ENCODE assay signal across 15 cellular contexts in genomic region chr9:35069020-35069419, GRCh38. TPM values are rescaled to one million over a fixed set of nuclear protein-coding genes. Genes with fewer than 3 reads are reported as not detected.
DNase-seq lines count a peak whose midpoint lies in the region; ATAC-seq, FAIRE-seq and TF ChIP-seq lines count a peak whose summit lies in the region.
"Had no signal": no experiment of that assay in that cellular context is flagged by ENCODE, and none has a peak within 500 bp of the region (broad histone marks: within the 10 kb centered on the region; RNA-seq: fewer than 3 reads in every experiment).

No MANE protein-coding gene starts in this region.

- H3K4me1 ChIP-seq in HepG2 (ENCODE audit: insufficient read depth, low read length), result peaks cover 37% of the 10 kb centered on the region
- H3K4me1 ChIP-seq in right lobe of liver, result peaks cover 0 to 33% (median 12%) of the 10 kb centered on the region in 4 donors
- peaks cover 9% of the 10 kb centered on the region for H3K4me1 ChIP-seq in mesenchymal stem cell (ENCODE audit: control insufficient read depth, insufficient read depth, low read depth, low read length)

- H3K4me2 ChIP-seq in HepG2 (ENCODE audit: low read depth, low read length), result peak overlapping the region; percentile 55
- H3K4me2 ChIP-seq in mesenchymal stem cell (ENCODE audit: low read length, poor library complexity, severe bottlenecking), result peak overlapping the region; percentile 40

- peaks cover 83% of the 10 kb centered on the region for H3K36me3 Mint-ChIP-seq in activated T-helper 2 cell treated with anti-CD3 and anti-CD28 coated beads, Interferon-gamma antibody, Interleukin-2, Interleukin-4, amounts not matched to agents 10 μg/mL and 5 μg/mL and 100 μg/mL, durations not matched to agents 14 hours and 24 hours and 36 hours (ENCODE audit: low read depth)

- CTCF ChIA-PET in HepG2 (lab: Yijun Ruan, JAX; ENCODE audit: low intra/inter-chr PET ratio, low total read pairs), result no interaction called here

- H3K27ac ChIP-seq in HepG2 (ENCODE audit: extremely low read length, insufficient read depth, low read length), result no peak overlapping the region
- H3K27ac ChIP-seq in right lobe of liver, result no peak overlapping the region
- H3K27ac ChIP-seq in mesenchymal stem cell (ENCODE audit: low read length, poor library complexity, severe bottlenecking), result no peak overlapping the region
- H3K27ac ChIP-seq in WERI-Rb-1, result no peak overlapping the region
- H3K27ac ChIP-seq: C4-2B, RWPE1 had no signal

- no peak overlapping the region for H2BK5ac ChIP-seq in mesenchymal stem cell (ENCODE audit: low read depth, low read length, poor library complexity, severe bottlenecking)

- H3K14ac ChIP-seq in mesenchymal stem cell (ENCODE audit: low read length in 2 of 2), result no peak overlapping the region

- POLR2A ChIA-PET in HepG2 (lab: Yijun Ruan, JAX), result interaction anchor here (0.7 to 3.2 kb wide), 2 partner anchors 9 to 11 kb away, joined by 3 to 23 read pairs; partner anchors contain the start of gene FANCG

- no peak overlapping the region for H3K27ac Mint-ChIP-seq in activated T-helper 2 cell treated with anti-CD3 and anti-CD28 coated beads, Interferon-gamma antibody, Interleukin-2, Interleukin-4, amounts not matched to agents 10 μg/mL and 5 μg/mL and 100 μg/mL, durations not matched to agents 14 hours and 24 hours and 36 hours

- H3K27me3 Mint-ChIP-seq in activated T-helper 2 cell treated with anti-CD3 and anti-CD28 coated beads, Interferon-gamma antibody, Interleukin-2, Interleukin-4, amounts not matched to agents 10 μg/mL and 5 μg/mL and 100 μg/mL, durations not matched to agents 14 hours and 24 hours and 36 hours (ENCODE audit: low read depth), result no peaks in the 10 kb centered on the region

- H3K18ac ChIP-seq in mesenchymal stem cell (ENCODE audit: low read depth in 1 of 2, low read length in 2 of 2), result no peak overlapping the region

- H3K4me3 Mint-ChIP-seq in activated T-helper 2 cell treated with anti-CD3 and anti-CD28 coated beads, Interferon-gamma antibody, Interleukin-2, Interleukin-4, amounts not matched to agents 10 μg/mL and 5 μg/mL and 100 μg/mL, durations not matched to agents 14 hours and 24 hours and 36 hours (ENCODE audit: low read depth), result peak overlapping the region; percentile 15

- peaks cover 25 to 51% of the 10 kb centered on the region in 2 experiments for H3K36me3 ChIP-seq in HepG2 (replicated peaks in 1 of 2; ENCODE audit: control insufficient read depth in 1 of 2, insufficient read depth in 2 of 2, low read length in 2 of 2)
- H3K36me3 ChIP-seq in right lobe of liver, result peaks cover 5 to 52% (median 34%) of the 10 kb centered on the region in 4 donors
- H3K36me3 ChIP-seq in mesenchymal stem cell (ENCODE audit: control insufficient read depth in 1 of 2, insufficient read depth in 2 of 2, low read depth in 1 of 2, low read length in 2 of 2), result peaks cover 46 to 57% of the 10 kb centered on the region in 2 experiments
- H3K36me3 ChIP-seq in WERI-Rb-1, result peaks cover 81% of the 10 kb centered on the region

- WGBS in HepG2 (ENCODE audit: low lambda C conversion rate), result 89% methylated on average over 4 of the region's 4 CpGs
- WGBS in right lobe of liver (ENCODE audit: insufficient coverage, low coverage, low lambda C conversion rate, missing lambda C conversion rate), result 60% methylated on average over 4 of the region's 4 CpGs
- WGBS in mesenchymal stem cell, result 95% methylated on average over 3 of the region's 4 CpGs

- TF ChIP-seq EP300 in HepG2 (IDR thresholded peaks at IDR 0.05; ENCODE audit: low read depth in 2 of 2, low read length in 2 of 2) (no peak), HepG2 (CRISPR knock-in tag; IDR thresholded peaks at IDR 0.05; ENCODE audit: borderline replicate concordance) (no peak)

- H3K4ac ChIP-seq in mesenchymal stem cell (ENCODE audit: low read depth in 1 of 2, low read length in 2 of 2), result no peak overlapping the region

- H3K9ac ChIP-seq in HepG2 (ENCODE audit: insufficient read depth, low read depth, low read length) (no peak overlapping the region), mesenchymal stem cell (ENCODE audit: low read length) (no peak overlapping the region)

- intact Hi-C loops in HepG2 (cut with micrococcal nuclease; ENCODE audit: unreplicated experiment) (no loop called here), right lobe of liver (cut with DNase I) (no loop called here)
- intact Hi-C loops in activated T-helper 2 cell treated with anti-CD3 and anti-CD28 coated beads, Interferon-gamma antibody, Interleukin-2, Interleukin-4, amounts not matched to agents 10 μg/mL and 5 μg/mL and 100 μg/mL, durations not matched to agents 14 hours and 24 hours and 36 hours (cut with micrococcal nuclease), result no loop called here

- H2AFZ ChIP-seq in HepG2 (ENCODE audit: low read length), result no peak overlapping the region
- no peak overlapping the region for H2AFZ ChIP-seq in mesenchymal stem cell (ENCODE audit: low read depth, low read length)

- no peak overlapping the region for H4K91ac ChIP-seq in mesenchymal stem cell (ENCODE audit: low read length)

- peaks cover 40% of the 10 kb centered on the region for H3K4me1 Mint-ChIP-seq in activated T-helper 2 cell treated with anti-CD3 and anti-CD28 coated beads, Interferon-gamma antibody, Interleukin-2, Interleukin-4, amounts not matched to agents 10 μg/mL and 5 μg/mL and 100 μg/mL, durations not matched to agents 14 hours and 24 hours and 36 hours (ENCODE audit: low read depth)

- H4K8ac ChIP-seq in mesenchymal stem cell (ENCODE audit: low read length), result no peak overlapping the region

- no TSS peak for BruUV-seq in HepG2 (replicated peaks; lab: Mats Ljungman, UMichigan)

- H3K27me3 ChIP-seq in HepG2 (ENCODE audit: control insufficient read depth in 1 of 2, insufficient read depth in 2 of 2, low read length in 2 of 2), result no peaks in the 10 kb centered on the region; a peak in 1 of 5 replicates
- H3K27me3 ChIP-seq in right lobe of liver, result no peaks in the 10 kb centered on the region
- H3K27me3 ChIP-seq in mesenchymal stem cell (ENCODE audit: control insufficient read depth in 1 of 2, insufficient read depth in 1 of 2, low read length in 2 of 2), result no peaks in the 10 kb centered on the region
- H3K27me3 ChIP-seq in WERI-Rb-1 (ENCODE audit: insufficient read depth, low read depth, severe bottlenecking), result no peaks in the 10 kb centered on the region

- ATAC-seq in HepG2, result no peak
- ATAC-seq in right lobe of liver, result no peak
- no peak for ATAC-seq in HG02759 (IDR thresholded peaks at IDR 0.05; ENCODE audit: unreplicated experiment)
- ATAC-seq in activated CD4-positive, CD25-positive, alpha-beta regulatory T cell treated with anti-CD3 and anti-CD28 coated beads, Interleukin-2, amount 50 U/mL, for 24 hours, result no peak

- no peaks in the 10 kb centered on the region for H3K9me3 Mint-ChIP-seq in activated T-helper 2 cell treated with anti-CD3 and anti-CD28 coated beads, Interferon-gamma antibody, Interleukin-2, Interleukin-4, amounts not matched to agents 10 μg/mL and 5 μg/mL and 100 μg/mL, durations not matched to agents 14 hours and 24 hours and 36 hours

- in situ Hi-C loops in HepG2 (cut with HindIII; ENCODE audit: extremely low pct_ligation_motif_present, low pct_unique_long_range_greater_than_20kb), result no loop called here

- H3K9me3 ChIP-seq in HepG2 (ENCODE audit: low read length) (no peaks in the 10 kb centered on the region), right lobe of liver (no peaks in the 10 kb centered on the region), mesenchymal stem cell (ENCODE audit: control insufficient read depth, low read length) (no peaks in the 10 kb centered on the region), WERI-Rb-1 (ENCODE audit: severe bottlenecking) (no peaks in the 10 kb centered on the region)

- FAIRE-seq in HepG2 (lab: Jason Lieb, UNC), result no peak
- FAIRE-seq in HTR-8/SVneo (lab: Jason Lieb, UNC), result no peak

- peaks cover 53% of the 10 kb centered on the region for H3K79me2 ChIP-seq in HepG2 (ENCODE audit: insufficient read depth, low read length)

- H2AK5ac ChIP-seq in mesenchymal stem cell (ENCODE audit: low read length, severe bottlenecking), result no peak overlapping the region

- peak in 1 of 2 experiments; percentile 61; a peak in 2 of 4 replicates for TF ChIP-seq POLR2A in HepG2 (IDR thresholded peaks at IDR 0.05; ENCODE audit: insufficient read depth in 1 of 2, low read depth in 2 of 2, low read length in 2 of 2)
- TF ChIP-seq POLR2A in right lobe of liver (IDR thresholded peaks at IDR 0.05), result no peak

- peaks cover 14% of the 10 kb centered on the region for H3K79me1 ChIP-seq in mesenchymal stem cell (replicated peaks; ENCODE audit: low read length, poor library complexity, severe bottlenecking)

- H2BK12ac ChIP-seq in mesenchymal stem cell (ENCODE audit: low read length in 2 of 2), result no peak overlapping the region

- TF ChIP-seq CTCF in HepG2 (CRISPR knock-in tag; IDR thresholded peaks at IDR 0.05) (no peak), right lobe of liver (IDR thresholded peaks at IDR 0.05) (no peak), WERI-Rb-1 (IDR thresholded peaks at IDR 0.05; ENCODE audit: low read depth, low read length) (no peak)

- H4K20me1 ChIP-seq in HepG2 (ENCODE audit: insufficient read depth, low read length), result peaks cover 41% of the 10 kb centered on the region

- H3K4me3 ChIP-seq in HepG2 (replicated peaks in 1 of 3; ENCODE audit: insufficient read depth in 1 of 3, low read depth in 2 of 3, low read length in 3 of 3) (no peak overlapping the region; a peak in 1 of 6 replicates), right lobe of liver (no peak overlapping the region), mesenchymal stem cell (ENCODE audit: insufficient read depth in 1 of 2, low read depth in 1 of 2, low read length in 2 of 2) (peak overlapping the region in 1 of 2 experiments; percentile 96), WERI-Rb-1 (ENCODE audit: low read depth, low read length) (no peak overlapping the region)

- TF ChIP-seq RAD21 in HepG2 (CRISPR knock-in tag; IDR thresholded peaks at IDR 0.05), result no peak

- no peak overlapping the region for H2BK15ac ChIP-seq in mesenchymal stem cell (ENCODE audit: low read depth, poor library complexity, severe bottlenecking)

- H2BK120ac ChIP-seq in mesenchymal stem cell (ENCODE audit: low read depth, low read length), result no peak overlapping the region

- DNase-seq in HepG2 (ENCODE audit: low spot score) (no peak), right lobe of liver (no peak), mesenchymal stem cell (no peak), WERI-Rb-1 (no peak), HTR-8/SVneo (ENCODE audit: insufficient read length, low spot score) (no peak)
- DNase-seq in activated T-helper 2 cell treated with anti-CD3 and anti-CD28 coated beads, Interferon-gamma antibody, Interleukin-2, Interleukin-4, amounts not matched to agents 10 μg/mL and 5 μg/mL and 100 μg/mL, durations not matched to agents 14 hours and 24 hours and 36 hours (ENCODE audit: low spot score), result no peak
- DNase-seq: activated CD4-positive, CD25-positive, alpha-beta regulatory T cell treated with anti-CD3 and anti-CD28 coated beads, Interleukin-2, amount 50 U/mL, for 72 hours; aorta; HCEC 1CT; Karpas-422; NCI-H2171 treated with DMSO at 0.1 percent for 48 hours had no signal

- H3K23ac ChIP-seq in mesenchymal stem cell (ENCODE audit: low read length in 2 of 2), result no peak overlapping the region

RNA-seq across cellular contexts. Expression of gene VCP, which starts 3.4 kb away (rescaled TPM):
- total RNA-seq in HepG2 (2016; rRNA removed; fragmentation: Illumina TruSeq; extraction: Trizol) (391 and 406 TPM in 2 replicates), right lobe of liver (100 to 1,000 TPM; 108 to 159 (median 138) TPM)
- total RNA-seq in HepG2 (2016; cell fraction: cytosol; rRNA removed; fragmentation: Illumina TruSeq; extraction: Trizol; ENCODE audit: low read depth), result 18.6 and 21.7 TPM in 2 replicates
- total RNA-seq in HepG2 (2016; cell fraction: insoluble cytoplasmic fraction; rRNA removed; fragmentation: Illumina TruSeq; extraction: Trizol), result 376 and 380 TPM in 2 replicates
- total RNA-seq in HepG2 (2016; cell fraction: membrane; rRNA removed; fragmentation: Illumina TruSeq; extraction: Trizol), result 43.0 and 49.6 TPM in 2 replicates
- 244 and 245 TPM in 2 replicates for total RNA-seq in HepG2 (2016; cell fraction: nucleus; rRNA removed; fragmentation: Illumina TruSeq; extraction: Trizol)
- 143 and 166 TPM in 2 replicates for polyA plus RNA-seq in HepG2 (2011; rRNA removed)
- polyA plus RNA-seq in HepG2 (2011; cell fraction: cytosol; rRNA removed), result 151 and 155 TPM in 2 replicates
- polyA plus RNA-seq in HepG2 (2011; cell fraction: nucleus; rRNA removed), result 129 and 137 TPM in 2 replicates
- 146 and 152 TPM in 2 replicates for polyA plus RNA-seq in HepG2 (2012)
- polyA plus RNA-seq in HepG2 (2016; cell fraction: cytosol; fragmentation: Illumina TruSeq; extraction: Trizol; ENCODE audit: low read depth), result 10.7 and 12.6 TPM in 2 replicates
- 291 and 344 TPM in 2 replicates for polyA plus RNA-seq in HepG2 (2016; cell fraction: insoluble cytoplasmic fraction; fragmentation: Illumina TruSeq; extraction: Trizol; ENCODE audit: low read depth)
- 15.8 and 22.5 TPM in 2 replicates for polyA plus RNA-seq in HepG2 (2016; cell fraction: membrane; fragmentation: Illumina TruSeq; extraction: Trizol; ENCODE audit: low read depth)
- 266 and 278 TPM in 2 replicates for polyA plus RNA-seq in HepG2 (2016; cell fraction: nucleus; fragmentation: Illumina TruSeq; extraction: Trizol; ENCODE audit: insufficient read depth, low read depth)
- polyA minus RNA-seq in HepG2 (2011; rRNA and poly(A)+ RNA removed; ENCODE audit: low replicate concordance), result 446 and 616 TPM in 2 replicates
- polyA minus RNA-seq in HepG2 (2011; cell fraction: cytosol; rRNA and poly(A)+ RNA removed), result 189 and 210 TPM in 2 replicates
- 248 and 250 TPM in 2 replicates for polyA minus RNA-seq in HepG2 (2011; cell fraction: nucleus; rRNA and poly(A)+ RNA removed)
- total RNA-seq in activated T-helper 2 cell treated with anti-CD3 and anti-CD28 coated beads, Interferon-gamma antibody, Interleukin-2, Interleukin-4, amounts not matched to agents 10 μg/mL and 5 μg/mL and 100 μg/mL, durations not matched to agents 14 hours and 24 hours and 36 hours, result 361 and 366 TPM in 2 replicates
- 135 TPM for polyA plus RNA-seq in mesenchymal stem cell (2013, experiment 1 of 2)
- 128 TPM for polyA plus RNA-seq in mesenchymal stem cell (2013, experiment 2 of 2)

RNA-seq across cellular contexts. Expression of gene FANCG, which starts 10.7 kb away (rescaled TPM):
- total RNA-seq in HepG2 (2016; rRNA removed; fragmentation: Illumina TruSeq; extraction: Trizol) (43.3 and 45.1 TPM in 2 replicates), right lobe of liver (1 to 10 TPM; 2.9 to 7.1 (median 4.2) TPM)
- total RNA-seq in HepG2 (2016; cell fraction: cytosol; rRNA removed; fragmentation: Illumina TruSeq; extraction: Trizol; ENCODE audit: low read depth), result 22.3 and 24.9 TPM in 2 replicates
- 38.9 and 46.7 TPM in 2 replicates for total RNA-seq in HepG2 (2016; cell fraction: insoluble cytoplasmic fraction; rRNA removed; fragmentation: Illumina TruSeq; extraction: Trizol)
- total RNA-seq in HepG2 (2016; cell fraction: membrane; rRNA removed; fragmentation: Illumina TruSeq; extraction: Trizol), result 30.7 and 36.4 TPM in 2 replicates
- 49.6 and 53.6 TPM in 2 replicates for total RNA-seq in HepG2 (2016; cell fraction: nucleus; rRNA removed; fragmentation: Illumina TruSeq; extraction: Trizol)
- 10.8 and 14.4 TPM in 2 replicates for polyA plus RNA-seq in HepG2 (2011; rRNA removed)
- polyA plus RNA-seq in HepG2 (2011; cell fraction: cytosol; rRNA removed), result 4.4 and 6.9 TPM in 2 replicates
- 51.4 and 75.5 TPM in 2 replicates for polyA plus RNA-seq in HepG2 (2011; cell fraction: nucleus; rRNA removed)
- 7.3 and 17.1 TPM in 2 replicates for polyA plus RNA-seq in HepG2 (2012)
- 11.9 and 12.4 TPM in 2 replicates for polyA plus RNA-seq in HepG2 (2016; cell fraction: cytosol; fragmentation: Illumina TruSeq; extraction: Trizol; ENCODE audit: low read depth)
- polyA plus RNA-seq in HepG2 (2016; cell fraction: insoluble cytoplasmic fraction; fragmentation: Illumina TruSeq; extraction: Trizol; ENCODE audit: low read depth), result 28.3 and 28.9 TPM in 2 replicates
- 21.2 and 24.3 TPM in 2 replicates for polyA plus RNA-seq in HepG2 (2016; cell fraction: membrane; fragmentation: Illumina TruSeq; extraction: Trizol; ENCODE audit: low read depth)
- 96.3 and 105 TPM in 2 replicates for polyA plus RNA-seq in HepG2 (2016; cell fraction: nucleus; fragmentation: Illumina TruSeq; extraction: Trizol; ENCODE audit: insufficient read depth, low read depth)
- 22.2 and 87.0 TPM in 2 replicates for polyA minus RNA-seq in HepG2 (2011; rRNA and poly(A)+ RNA removed; ENCODE audit: low replicate concordance)
- 4.6 and 5.9 TPM in 2 replicates for polyA minus RNA-seq in HepG2 (2011; cell fraction: cytosol; rRNA and poly(A)+ RNA removed)
- polyA minus RNA-seq in HepG2 (2011; cell fraction: nucleus; rRNA and poly(A)+ RNA removed), result 32.1 and 37.9 TPM in 2 replicates
- total RNA-seq in activated T-helper 2 cell treated with anti-CD3 and anti-CD28 coated beads, Interferon-gamma antibody, Interleukin-2, Interleukin-4, amounts not matched to agents 10 μg/mL and 5 μg/mL and 100 μg/mL, durations not matched to agents 14 hours and 24 hours and 36 hours, result 102 and 107 TPM in 2 replicates
- polyA plus RNA-seq in mesenchymal stem cell (2013, experiment 1 of 2), result 5.8 TPM
- polyA plus RNA-seq in mesenchymal stem cell (2013, experiment 2 of 2), result 6.7 TPM

RNA-seq across cellular contexts. Expression of gene PIGO, which starts 27.4 kb away (rescaled TPM):
- total RNA-seq in HepG2 (2016; rRNA removed; fragmentation: Illumina TruSeq; extraction: Trizol) (6.6 and 20.5 TPM in 2 replicates), right lobe of liver (10 to 100 TPM; 11.5 to 18.0 (median 15.6) TPM)
- total RNA-seq in HepG2 (2016; cell fraction: cytosol; rRNA removed; fragmentation: Illumina TruSeq; extraction: Trizol; ENCODE audit: low read depth), result 1.7 and 3.4 TPM in 2 replicates
- total RNA-seq in HepG2 (2016; cell fraction: insoluble cytoplasmic fraction; rRNA removed; fragmentation: Illumina TruSeq; extraction: Trizol), result 6.2 and 20.0 TPM in 2 replicates
- total RNA-seq in HepG2 (2016; cell fraction: membrane; rRNA removed; fragmentation: Illumina TruSeq; extraction: Trizol), result 3.2 and 3.6 TPM in 2 replicates
- 18.5 and 23.4 TPM in 2 replicates for total RNA-seq in HepG2 (2016; cell fraction: nucleus; rRNA removed; fragmentation: Illumina TruSeq; extraction: Trizol)
- polyA plus RNA-seq in HepG2 (2011; rRNA removed), result 24.4 and 26.2 TPM in 2 replicates
- 18.2 and 19.4 TPM in 2 replicates for polyA plus RNA-seq in HepG2 (2011; cell fraction: cytosol; rRNA removed)
- 36.6 and 39.8 TPM in 2 replicates for polyA plus RNA-seq in HepG2 (2011; cell fraction: nucleus; rRNA removed)
- 11.1 and 13.7 TPM in 2 replicates for polyA plus RNA-seq in HepG2 (2012)
- 1.4 TPM in 2 replicates for polyA plus RNA-seq in HepG2 (2016; cell fraction: cytosol; fragmentation: Illumina TruSeq; extraction: Trizol; ENCODE audit: low read depth)
- polyA plus RNA-seq in HepG2 (2016; cell fraction: insoluble cytoplasmic fraction; fragmentation: Illumina TruSeq; extraction: Trizol; ENCODE audit: low read depth), result 5.1 and 7.0 TPM in 2 replicates
- 2.4 and 2.7 TPM in 2 replicates for polyA plus RNA-seq in HepG2 (2016; cell fraction: membrane; fragmentation: Illumina TruSeq; extraction: Trizol; ENCODE audit: low read depth)
- polyA plus RNA-seq in HepG2 (2016; cell fraction: nucleus; fragmentation: Illumina TruSeq; extraction: Trizol; ENCODE audit: insufficient read depth, low read depth), result 29.3 and 36.5 TPM in 2 replicates
- 54.7 and 59.3 TPM in 2 replicates for polyA minus RNA-seq in HepG2 (2011; rRNA and poly(A)+ RNA removed; ENCODE audit: low replicate concordance)
- 15.4 and 19.4 TPM in 2 replicates for polyA minus RNA-seq in HepG2 (2011; cell fraction: cytosol; rRNA and poly(A)+ RNA removed)
- 20.1 and 20.3 TPM in 2 replicates for polyA minus RNA-seq in HepG2 (2011; cell fraction: nucleus; rRNA and poly(A)+ RNA removed)
- 33.0 and 37.8 TPM in 2 replicates for total RNA-seq in activated T-helper 2 cell treated with anti-CD3 and anti-CD28 coated beads, Interferon-gamma antibody, Interleukin-2, Interleukin-4, amounts not matched to agents 10 μg/mL and 5 μg/mL and 100 μg/mL, durations not matched to agents 14 hours and 24 hours and 36 hours
- 14.0 TPM for polyA plus RNA-seq in mesenchymal stem cell (2013, experiment 1 of 2)
- polyA plus RNA-seq in mesenchymal stem cell (2013, experiment 2 of 2), result 14.1 TPM

RNA-seq across cellular contexts. Expression of gene STOML2, which starts 33.9 kb away (rescaled TPM):
- total RNA-seq in HepG2 (2016; rRNA removed; fragmentation: Illumina TruSeq; extraction: Trizol) (250 and 305 TPM in 2 replicates), right lobe of liver (100 to 1,000 TPM in 1 of 6 experiments, 10 to 100 TPM in 5; 59.8 to 102 (median 69.3) TPM)
- 682 and 717 TPM in 2 replicates for total RNA-seq in HepG2 (2016; cell fraction: cytosol; rRNA removed; fragmentation: Illumina TruSeq; extraction: Trizol; ENCODE audit: low read depth)
- total RNA-seq in HepG2 (2016; cell fraction: insoluble cytoplasmic fraction; rRNA removed; fragmentation: Illumina TruSeq; extraction: Trizol), result 259 and 314 TPM in 2 replicates
- 635 and 649 TPM in 2 replicates for total RNA-seq in HepG2 (2016; cell fraction: membrane; rRNA removed; fragmentation: Illumina TruSeq; extraction: Trizol)
- total RNA-seq in HepG2 (2016; cell fraction: nucleus; rRNA removed; fragmentation: Illumina TruSeq; extraction: Trizol), result 99.4 and 103 TPM in 2 replicates
- 243 and 245 TPM in 2 replicates for polyA plus RNA-seq in HepG2 (2011; rRNA removed)
- 206 and 268 TPM in 2 replicates for polyA plus RNA-seq in HepG2 (2011; cell fraction: cytosol; rRNA removed)
- 223 and 235 TPM in 2 replicates for polyA plus RNA-seq in HepG2 (2011; cell fraction: nucleus; rRNA removed)
- 137 and 155 TPM in 2 replicates for polyA plus RNA-seq in HepG2 (2012)
- polyA plus RNA-seq in HepG2 (2016; cell fraction: cytosol; fragmentation: Illumina TruSeq; extraction: Trizol; ENCODE audit: low read depth), result 796 and 800 TPM in 2 replicates
- polyA plus RNA-seq in HepG2 (2016; cell fraction: insoluble cytoplasmic fraction; fragmentation: Illumina TruSeq; extraction: Trizol; ENCODE audit: low read depth), result 284 and 314 TPM in 2 replicates
- polyA plus RNA-seq in HepG2 (2016; cell fraction: membrane; fragmentation: Illumina TruSeq; extraction: Trizol; ENCODE audit: low read depth), result 557 and 563 TPM in 2 replicates
- 177 and 181 TPM in 2 replicates for polyA plus RNA-seq in HepG2 (2016; cell fraction: nucleus; fragmentation: Illumina TruSeq; extraction: Trizol; ENCODE audit: insufficient read depth, low read depth)
- 125 and 128 TPM in 2 replicates for polyA minus RNA-seq in HepG2 (2011; rRNA and poly(A)+ RNA removed; ENCODE audit: low replicate concordance)
- 41.4 and 52.8 TPM in 2 replicates for polyA minus RNA-seq in HepG2 (2011; cell fraction: cytosol; rRNA and poly(A)+ RNA removed)
- 27.2 and 45.5 TPM in 2 replicates for polyA minus RNA-seq in HepG2 (2011; cell fraction: nucleus; rRNA and poly(A)+ RNA removed)
- total RNA-seq in activated T-helper 2 cell treated with anti-CD3 and anti-CD28 coated beads, Interferon-gamma antibody, Interleukin-2, Interleukin-4, amounts not matched to agents 10 μg/mL and 5 μg/mL and 100 μg/mL, durations not matched to agents 14 hours and 24 hours and 36 hours, result 211 and 214 TPM in 2 replicates
- 95.3 TPM for polyA plus RNA-seq in mesenchymal stem cell (2013, experiment 1 of 2)
- polyA plus RNA-seq in mesenchymal stem cell (2013, experiment 2 of 2), result 89.1 TPM

RNA-seq across cellular contexts. Expression of gene ATOSB, which starts 46.6 kb away (rescaled TPM):
- total RNA-seq in HepG2 (2016; rRNA removed; fragmentation: Illumina TruSeq; extraction: Trizol) (1.9 and 2.3 TPM in 2 replicates), right lobe of liver (1 to 10 TPM; 3.7 to 6.9 (median 5.8) TPM)
- 0.26 and 0.61 TPM in 2 replicates for total RNA-seq in HepG2 (2016; cell fraction: cytosol; rRNA removed; fragmentation: Illumina TruSeq; extraction: Trizol; ENCODE audit: low read depth)
- 1.6 and 2.0 TPM in 2 replicates for total RNA-seq in HepG2 (2016; cell fraction: insoluble cytoplasmic fraction; rRNA removed; fragmentation: Illumina TruSeq; extraction: Trizol)
- total RNA-seq in HepG2 (2016; cell fraction: membrane; rRNA removed; fragmentation: Illumina TruSeq; extraction: Trizol), result 1.2 and 1.5 TPM in 2 replicates
- total RNA-seq in HepG2 (2016; cell fraction: nucleus; rRNA removed; fragmentation: Illumina TruSeq; extraction: Trizol), result 1.8 and 2.3 TPM in 2 replicates
- polyA plus RNA-seq in HepG2 (2011; rRNA removed), result 6.4 and 7.1 TPM in 2 replicates
- polyA plus RNA-seq in HepG2 (2011; cell fraction: cytosol; rRNA removed), result 6.6 and 6.7 TPM in 2 replicates
- 16.6 and 22.2 TPM in 2 replicates for polyA plus RNA-seq in HepG2 (2011; cell fraction: nucleus; rRNA removed)
- polyA plus RNA-seq in HepG2 (2012), result 2.0 and 2.1 TPM in 2 replicates
- 0.47 and 0.61 TPM in 2 replicates for polyA plus RNA-seq in HepG2 (2016; cell fraction: cytosol; fragmentation: Illumina TruSeq; extraction: Trizol; ENCODE audit: low read depth)
- 2.2 TPM in 2 replicates for polyA plus RNA-seq in HepG2 (2016; cell fraction: insoluble cytoplasmic fraction; fragmentation: Illumina TruSeq; extraction: Trizol; ENCODE audit: low read depth)
- 1.4 and 1.6 TPM in 2 replicates for polyA plus RNA-seq in HepG2 (2016; cell fraction: membrane; fragmentation: Illumina TruSeq; extraction: Trizol; ENCODE audit: low read depth)
- 4.3 and 5.5 TPM in 2 replicates for polyA plus RNA-seq in HepG2 (2016; cell fraction: nucleus; fragmentation: Illumina TruSeq; extraction: Trizol; ENCODE audit: insufficient read depth, low read depth)
- polyA minus RNA-seq in HepG2 (2011; rRNA and poly(A)+ RNA removed; ENCODE audit: low replicate concordance), result 7.8 and 10.5 TPM in 2 replicates
- polyA minus RNA-seq in HepG2 (2011; cell fraction: cytosol; rRNA and poly(A)+ RNA removed), result 1.7 and 1.8 TPM in 2 replicates
- polyA minus RNA-seq in HepG2 (2011; cell fraction: nucleus; rRNA and poly(A)+ RNA removed), result 3.7 and 4.0 TPM in 2 replicates
- total RNA-seq in activated T-helper 2 cell treated with anti-CD3 and anti-CD28 coated beads, Interferon-gamma antibody, Interleukin-2, Interleukin-4, amounts not matched to agents 10 μg/mL and 5 μg/mL and 100 μg/mL, durations not matched to agents 14 hours and 24 hours and 36 hours, result 7.0 and 7.3 TPM in 2 replicates
- 43.5 TPM for polyA plus RNA-seq in mesenchymal stem cell (2013, experiment 1 of 2)
- polyA plus RNA-seq in mesenchymal stem cell (2013, experiment 2 of 2), result 43.3 TPM
